ENCODE assay signal across 8 cellular contexts in genomic region chr1:150150511-150151021, GRCh38. TPM values are rescaled to one million over a fixed set of nuclear protein-coding genes. Genes with fewer than 3 reads are reported as not detected.
DNase-seq lines count a peak whose midpoint lies in the region; ATAC-seq and TF ChIP-seq lines count a peak whose summit lies in the region.

No MANE protein-coding gene starts in this region.

- H2BK120ac ChIP-seq in neuronal stem cell (ENCODE audit: low read depth, low read length): no peak overlapping the region

- no peak overlapping the region for H2BK12ac ChIP-seq in neuronal stem cell (ENCODE audit: low read length)

- peaks cover 64% of the 10 kb centered on the region for H3K4me1 Mint-ChIP-seq in HFFc6 (ENCODE audit: low read depth)

- H3K27me3 ChIP-seq in esophagus (ENCODE audit: control insufficient read depth in 1 of 2, insufficient read depth in 2 of 2, low read length in 2 of 2): no peaks in the 10 kb centered on the region
- no peaks in the 10 kb centered on the region for H3K27me3 ChIP-seq in neuronal stem cell (ENCODE audit: control insufficient read depth in 3 of 3, insufficient read depth in 3 of 3, low read depth in 1 of 3, low read length in 3 of 3)

- H3K9me3 ChIP-seq in esophagus (ENCODE audit: control insufficient read depth in 2 of 2, insufficient read depth in 1 of 2, low read depth in 1 of 2, low read length in 1 of 2) (no peaks in the 10 kb centered on the region), neuronal stem cell (replicated peaks in 1 of 2; ENCODE audit: control insufficient read depth in 2 of 2, insufficient read depth in 1 of 2, low read depth in 1 of 2, low read length in 2 of 2) (no peaks in the 10 kb centered on the region)

- no peak overlapping the region for H4K8ac ChIP-seq in neuronal stem cell (ENCODE audit: low read depth, low read length)

- H3K23ac ChIP-seq in neuronal stem cell (ENCODE audit: low read depth, low read length, poor library complexity): peak overlapping the region; percentile 52

- peak overlapping the region; percentile 97 for H3K4me3 Mint-ChIP-seq in HFFc6

- H3K9me3 Mint-ChIP-seq in HFFc6: no peaks in the 10 kb centered on the region

- H3K4me3 ChIP-seq in AG09309 (ENCODE audit: control insufficient read depth, low read depth, low read length) (peak overlapping the region; percentile 62), esophagus (ENCODE audit: low read depth in 1 of 2, low read length in 2 of 2) (peak overlapping the region; percentile 63), neuronal stem cell (ENCODE audit: low read length in 2 of 2) (peak overlapping the region; percentile 69 to 90)

- H3K79me1 ChIP-seq in neuronal stem cell (ENCODE audit: low read depth, low read length): peaks cover 13% of the 10 kb centered on the region

- peak overlapping the region; percentile 53 for H3K4me2 ChIP-seq in neuronal stem cell (ENCODE audit: insufficient read depth, low read length, poor library complexity, severe bottlenecking)

- H3K18ac ChIP-seq in neuronal stem cell (ENCODE audit: low read length): peak overlapping the region; percentile 82

- H3K27ac ChIP-seq in esophagus (ENCODE audit: low read depth in 2 of 2, low read length in 1 of 2) (peak overlapping the region; percentile 91 to 94), neuronal stem cell (replicated peaks; ENCODE audit: low read length) (peak overlapping the region; percentile 42)

- H2BK5ac ChIP-seq in neuronal stem cell (ENCODE audit: low read length): peak overlapping the region; percentile 99

- WGBS in esophagus, 2 donors: 1 to 2% methylated on average over 54 of the region's 54 CpGs
- WGBS in neuronal stem cell (ENCODE audit: extremely low coverage in 2 of 2, insufficient read length in 2 of 2, insufficient replicate concordance in 1 of 2), 2 donors: no CpG with 5 or more reads among the region's 54 CpGs

- H3K14ac ChIP-seq in neuronal stem cell (ENCODE audit: low read length): peak overlapping the region; percentile 83

- H3K36me3 ChIP-seq in esophagus (ENCODE audit: control insufficient read depth in 2 of 2, insufficient read depth in 2 of 2, low read length in 1 of 2) (peaks cover 0 to 6% of the 10 kb centered on the region in 2 donors), neuronal stem cell (replicated peaks in 1 of 2; ENCODE audit: control insufficient read depth in 2 of 2, insufficient read depth in 2 of 2, low read length in 2 of 2) (peaks cover 24 to 47% of the 10 kb centered on the region in 2 donors)

- DNase-seq in AG09309 (ENCODE audit: low read depth) (no peak), HFFc6 (no peak), neuronal stem cell (ENCODE audit: low spot score) (no peak), hippocampal formation (lab: John Stamatoyannopoulos, UW) (no peak)
- peak; percentile 39 to 44 for DNase-seq in activated CD4-positive, alpha-beta T cell treated with anti-CD3 and anti-CD28 coated beads, Interleukin-2, amount 50 U/mL, for 48 hours

- H3K4me1 ChIP-seq in esophagus (ENCODE audit: control insufficient read depth in 2 of 2, insufficient read depth in 2 of 2, low read length in 1 of 2): peaks cover 0 to 2% of the 10 kb centered on the region in 2 donors
- peaks cover 13 to 17% of the 10 kb centered on the region in 2 donors for H3K4me1 ChIP-seq in neuronal stem cell (ENCODE audit: control insufficient read depth in 2 of 2, insufficient read depth in 1 of 2, low read depth in 1 of 2, low read length in 2 of 2)

- TF ChIP-seq CTCF in AG09309 (IDR thresholded peaks at IDR 0.05; ENCODE audit: control insufficient read depth, insufficient read depth, low read depth, low read length, missing control alignments) (no peak), HFFc6 (IDR thresholded peaks at IDR 0.05) (no peak)

- no peak overlapping the region for H2BK15ac ChIP-seq in neuronal stem cell (ENCODE audit: low read length)

- H3K36me3 Mint-ChIP-seq in HFFc6 (ENCODE audit: low read depth): peaks cover 38% of the 10 kb centered on the region

- H3K27ac Mint-ChIP-seq in HFFc6: peak overlapping the region; percentile 87

- H4K91ac ChIP-seq in neuronal stem cell (ENCODE audit: low read depth, low read length, poor library complexity): no peak overlapping the region

- H3K4ac ChIP-seq in neuronal stem cell (ENCODE audit: low read length): peak overlapping the region; percentile 12

- peak overlapping the region; percentile 79 for H3K9ac ChIP-seq in neuronal stem cell (ENCODE audit: low read depth, low read length, poor library complexity)

- H2AK5ac ChIP-seq in neuronal stem cell (ENCODE audit: low read depth, low read length): peak overlapping the region; percentile 97

- ATAC-seq in GM18870 (IDR thresholded peaks at IDR 0.05; ENCODE audit: unreplicated experiment) (no peak), HG02623 (IDR thresholded peaks at IDR 0.05; ENCODE audit: unreplicated experiment) (no peak)

- H3K27me3 Mint-ChIP-seq in HFFc6 (ENCODE audit: insufficient read depth): no peaks in the 10 kb centered on the region; the same call in 1 of the 2 replicates

- H2AFZ ChIP-seq in neuronal stem cell (ENCODE audit: low read length): peak overlapping the region; percentile 45

RNA-seq across cellular contexts. Expression of gene PLEKHO1, which starts 0.8 kb away (rescaled TPM):
- total RNA-seq in HFFc6 (2021; fragmentation: NEBNext Ultra II Directional; extraction: Animal tissue kit (Norgen Biotek cat#: 25700)): 10 to 100 TPM; 30.9 to 36.7 (median 32.6) TPM
- polyA plus RNA-seq in esophagus: 10 to 100 TPM; 25.1 to 36.7 TPM
- 66.9 TPM for polyA plus RNA-seq in neuronal stem cell (2013, experiment 1 of 2)
- polyA plus RNA-seq in neuronal stem cell (2013, experiment 2 of 2): 65.3 TPM

Comparison
In these comparisons a context has a peak if more than half of its experiments do, and no peak if none do; other contexts are left out.
1. DNase-seq: peak in activated CD4-positive, alpha-beta T cell treated with anti-CD3 and anti-CD28 coated beads, Interleukin-2, amount 50 U/mL, for 48 hours (2 of 2); none in AG09309 (single experiment), HFFc6 (single experiment), neuronal stem cell (single experiment) and hippocampal formation (0 of 2).
2. Peak in every context shown above with its lines, with median percentiles within 50 percentile points of each other: H3K4me3 ChIP-seq.